ENCODE assay signal across 1 cellular context in the genomic region with DNA sequence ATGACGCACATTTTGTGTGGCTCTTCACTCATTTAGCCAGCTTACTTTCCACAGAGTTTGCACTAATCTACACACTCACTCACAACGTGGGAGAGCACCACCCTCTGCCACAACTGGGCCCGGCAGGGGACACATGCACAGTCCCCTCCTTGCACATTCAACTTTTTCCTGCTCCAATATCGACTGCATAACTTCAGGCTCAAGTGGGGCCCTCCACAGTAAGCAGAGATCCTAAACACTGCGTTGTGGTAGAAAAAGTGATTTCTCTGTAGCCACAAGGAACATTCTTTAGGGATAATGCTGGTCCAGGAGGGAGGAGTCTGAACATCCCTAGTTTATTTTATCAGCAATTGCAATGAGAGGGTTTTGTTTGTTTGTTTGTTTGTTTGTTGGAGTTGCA.
TF ChIP-seq lines count a peak whose summit lies in the region.

No MANE protein-coding gene starts in this region.

TF ChIP-seq in HepG2, 621 proteins besides CTCF, POLR2A, EP300 and RAD21 (continued from another document):
- TF ChIP-seq, protein P1, sequence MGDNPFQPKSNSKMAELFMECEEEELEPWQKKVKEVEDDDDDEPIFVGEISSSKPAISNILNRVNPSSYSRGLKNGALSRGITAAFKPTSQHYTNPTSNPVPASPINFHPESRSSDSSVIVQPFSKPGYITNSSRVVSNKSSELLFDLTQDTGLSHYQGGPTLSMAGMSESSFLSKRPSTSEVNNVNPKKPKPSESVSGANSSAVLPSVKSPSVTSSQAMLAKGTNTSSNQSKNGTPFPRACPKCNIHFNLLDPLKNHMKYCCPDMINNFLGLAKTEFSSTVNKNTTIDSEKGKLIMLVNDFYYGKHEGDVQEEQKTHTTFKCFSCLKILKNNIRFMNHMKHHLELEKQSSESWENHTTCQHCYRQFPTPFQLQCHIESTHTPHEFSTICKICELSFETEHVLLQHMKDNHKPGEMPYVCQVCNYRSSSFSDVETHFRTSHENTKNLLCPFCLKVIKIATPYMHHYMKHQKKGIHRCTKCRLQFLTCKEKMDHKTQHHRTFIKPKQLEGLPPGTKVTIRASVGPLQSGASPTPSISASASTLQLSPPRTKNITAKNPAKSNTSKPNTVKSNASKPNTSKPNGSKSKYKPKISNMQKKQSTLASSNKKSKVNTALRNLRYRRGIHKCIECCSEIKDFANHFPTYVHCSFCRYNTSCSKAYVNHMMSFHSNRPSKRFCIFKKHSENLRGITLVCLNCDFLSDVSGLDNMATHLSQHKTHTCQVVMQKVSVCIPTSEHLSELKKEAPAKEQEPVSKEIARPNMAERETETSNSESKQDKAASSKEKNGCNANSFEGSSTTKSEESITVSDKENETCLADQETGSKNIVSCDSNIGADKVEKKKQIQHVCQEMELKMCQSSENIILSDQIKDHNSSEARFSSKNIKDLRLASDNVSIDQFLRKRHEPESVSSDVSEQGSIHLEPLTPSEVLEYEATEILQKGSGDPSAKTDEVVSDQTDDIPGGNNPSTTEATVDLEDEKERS (CRISPR knock-in tag; IDR thresholded peaks at IDR 0.05) = no peak
- TF ChIP-seq, protein P2, sequence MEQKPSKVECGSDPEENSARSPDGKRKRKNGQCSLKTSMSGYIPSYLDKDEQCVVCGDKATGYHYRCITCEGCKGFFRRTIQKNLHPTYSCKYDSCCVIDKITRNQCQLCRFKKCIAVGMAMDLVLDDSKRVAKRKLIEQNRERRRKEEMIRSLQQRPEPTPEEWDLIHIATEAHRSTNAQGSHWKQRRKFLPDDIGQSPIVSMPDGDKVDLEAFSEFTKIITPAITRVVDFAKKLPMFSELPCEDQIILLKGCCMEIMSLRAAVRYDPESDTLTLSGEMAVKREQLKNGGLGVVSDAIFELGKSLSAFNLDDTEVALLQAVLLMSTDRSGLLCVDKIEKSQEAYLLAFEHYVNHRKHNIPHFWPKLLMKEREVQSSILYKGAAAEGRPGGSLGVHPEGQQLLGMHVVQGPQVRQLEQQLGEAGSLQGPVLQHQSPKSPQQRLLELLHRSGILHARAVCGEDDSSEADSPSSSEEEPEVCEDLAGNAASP (CRISPR knock-in tag; IDR thresholded peaks at IDR 0.05; ENCODE audit: borderline replicate concordance) = no peak
- TF ChIP-seq ZNF530 (CRISPR knock-in tag; IDR thresholded peaks at IDR 0.05; ENCODE audit: low read depth) = no peak
- no peak for TF ChIP-seq CHD4 (IDR thresholded peaks at IDR 0.05; ENCODE audit: borderline replicate concordance, low read length)
- TF ChIP-seq ZNF335 (CRISPR knock-in tag; IDR thresholded peaks at IDR 0.05) = no peak
- no peak for TF ChIP-seq NONO (IDR thresholded peaks at IDR 0.05)
- TF ChIP-seq NONO (CRISPR knock-in tag; conservative IDR thresholded peaks at IDR 0.05) = no peak
- TF ChIP-seq GLI4 (CRISPR knock-in tag; IDR thresholded peaks at IDR 0.05; ENCODE audit: borderline replicate concordance) = no peak
- TF ChIP-seq, protein P3, sequence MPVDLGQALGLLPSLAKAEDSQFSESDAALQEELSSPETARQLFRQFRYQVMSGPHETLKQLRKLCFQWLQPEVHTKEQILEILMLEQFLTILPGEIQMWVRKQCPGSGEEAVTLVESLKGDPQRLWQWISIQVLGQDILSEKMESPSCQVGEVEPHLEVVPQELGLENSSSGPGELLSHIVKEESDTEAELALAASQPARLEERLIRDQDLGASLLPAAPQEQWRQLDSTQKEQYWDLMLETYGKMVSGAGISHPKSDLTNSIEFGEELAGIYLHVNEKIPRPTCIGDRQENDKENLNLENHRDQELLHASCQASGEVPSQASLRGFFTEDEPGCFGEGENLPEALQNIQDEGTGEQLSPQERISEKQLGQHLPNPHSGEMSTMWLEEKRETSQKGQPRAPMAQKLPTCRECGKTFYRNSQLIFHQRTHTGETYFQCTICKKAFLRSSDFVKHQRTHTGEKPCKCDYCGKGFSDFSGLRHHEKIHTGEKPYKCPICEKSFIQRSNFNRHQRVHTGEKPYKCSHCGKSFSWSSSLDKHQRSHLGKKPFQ (CRISPR knock-in tag; IDR thresholded peaks at IDR 0.05; ENCODE audit: insufficient replicate concordance) = no peak
- TF ChIP-seq, protein P4, sequence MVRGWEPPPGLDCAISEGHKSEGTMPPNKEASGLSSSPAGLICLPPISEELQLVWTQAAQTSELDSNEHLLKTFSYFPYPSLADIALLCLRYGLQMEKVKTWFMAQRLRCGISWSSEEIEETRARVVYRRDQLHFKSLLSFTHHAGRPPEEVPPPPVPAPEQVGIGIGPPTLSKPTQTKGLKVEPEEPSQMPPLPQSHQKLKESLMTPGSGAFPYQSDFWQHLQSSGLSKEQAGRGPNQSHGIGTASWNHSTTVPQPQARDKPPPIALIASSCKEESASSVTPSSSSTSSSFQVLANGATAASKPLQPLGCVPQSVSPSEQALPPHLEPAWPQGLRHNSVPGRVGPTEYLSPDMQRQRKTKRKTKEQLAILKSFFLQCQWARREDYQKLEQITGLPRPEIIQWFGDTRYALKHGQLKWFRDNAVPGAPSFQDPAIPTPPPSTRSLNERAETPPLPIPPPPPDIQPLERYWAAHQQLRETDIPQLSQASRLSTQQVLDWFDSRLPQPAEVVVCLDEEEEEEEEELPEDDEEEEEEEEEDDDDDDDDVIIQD (CRISPR knock-in tag; IDR thresholded peaks at IDR 0.05; ENCODE audit: low read depth) = no peak
